In the genomic region with DNA sequence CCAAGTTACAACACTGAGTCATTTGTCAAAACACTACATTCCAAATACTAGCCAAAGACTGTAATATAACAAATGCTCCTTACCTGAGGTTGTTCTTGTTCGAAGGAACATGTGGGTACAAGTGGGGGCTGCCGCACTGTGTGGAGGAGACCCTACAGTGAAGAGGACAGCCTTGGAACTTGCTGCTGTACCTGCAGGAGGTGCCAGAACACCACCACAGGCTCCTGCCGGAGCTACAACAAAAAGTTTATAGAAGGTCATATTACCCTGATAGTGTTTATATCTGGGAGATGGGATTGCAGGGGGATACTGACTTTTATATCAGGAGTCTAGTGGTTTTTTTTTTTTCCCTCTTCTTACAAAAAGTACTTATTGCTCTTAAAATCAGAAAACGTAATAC, we compare ENCODE assay signal across 19 cellular contexts. TPM values are rescaled to one million over a fixed set of nuclear protein-coding genes. Genes with fewer than 3 reads are reported as not detected.
DNase-seq lines count a peak whose midpoint lies in the region; ATAC-seq and TF ChIP-seq lines count a peak whose summit lies in the region.
"Had no signal": no experiment of that assay in that cellular context is flagged by ENCODE, and none has a peak within 500 bp of the region (broad histone marks: within the 10 kb centered on the region; RNA-seq: fewer than 3 reads in every experiment).

No MANE protein-coding gene starts in this region.

- no peak overlapping the region for H2BK15ac ChIP-seq in H9 (ENCODE audit: low read depth, low read length)

- DNase-seq in A673 (ENCODE audit: low spot score): no peak
- DNase-seq in H9: peak; percentile 62
- DNase-seq in PC-9: no peak
- peak; percentile 73 for DNase-seq in endodermal cell
- DNase-seq in cerebellar nuclear complex (lab: John Stamatoyannopoulos, UW): no peak
- no peak for DNase-seq in NCI-H526 treated with DMSO at 0.1 percent for 48 hours (lab: John Stamatoyannopoulos, UW)
- no peak for DNase-seq in T-cell
- DNase-seq: activated CD4-positive, alpha-beta T cell treated with anti-CD3 and anti-CD28 coated beads for 48 hours; activated effector memory CD4-positive, alpha-beta T cell treated with Interleukin-2 at 50 U/mL for 16 hours; CD8-positive, alpha-beta T cell; central memory CD4-positive, alpha-beta T cell; DMS79 treated with DMSO at 0.1 percent for 48 hours; head of caudate nucleus; NCI-H1436 treated with DMSO at 0.1 percent for 48 hours; nucleus accumbens; retina had no signal

- CTCF ChIA-PET in A673 (lab: Charles Lee) (no interaction called here), PC-9 (lab: Charles Lee) (interaction anchor here (0.5 to 0.6 kb wide), 2 partner anchors 58 to 143 kb away, joined by 9 to 24 read pairs; no protein-coding TSS in a partner anchor), T-cell (lab: Charles Lee) (interaction anchor here (0.5 to 0.7 kb wide), 3 partner anchors 24 to 1307 kb away, joined by 3 to 4 read pairs (median 3); no protein-coding TSS in a partner anchor)

- H3K27me3 Mint-ChIP-seq in H9 (ENCODE audit: low read depth): no peaks in the 10 kb centered on the region
- H3K27me3 Mint-ChIP-seq in endodermal cell (ENCODE audit: insufficient read depth): no peaks in the 10 kb centered on the region
- H3K27me3 Mint-ChIP-seq in T-cell: no peaks in the 10 kb centered on the region

- no peak overlapping the region for H3K27ac Mint-ChIP-seq in H9
- H3K27ac Mint-ChIP-seq in endodermal cell: no peak overlapping the region
- H3K27ac Mint-ChIP-seq in T-cell: no peak overlapping the region
- H3K27ac Mint-ChIP-seq: CD8-positive, alpha-beta T cell had no signal

- H3K4ac ChIP-seq in H9 (ENCODE audit: low read depth, low read length): no peak overlapping the region

- no peaks in the 10 kb centered on the region for H3K23me2 ChIP-seq in H9 (ENCODE audit: insufficient read length, low read depth, low read length, poor library complexity, severe bottlenecking)

- peaks cover 0 to 18% (median 5%) of the 10 kb centered on the region in 3 experiments; a peak in 4 of 7 replicates for H3K36me3 Mint-ChIP-seq in H9 (ENCODE audit: insufficient read depth in 1 of 3, low read depth in 3 of 3)
- H3K36me3 Mint-ChIP-seq in endodermal cell (ENCODE audit: low read depth): peaks cover 55% of the 10 kb centered on the region
- H3K36me3 Mint-ChIP-seq in T-cell: peaks cover 48% of the 10 kb centered on the region

- no peaks in the 10 kb centered on the region for H3K9me2 ChIP-seq in PC-9 (ENCODE audit: insufficient read depth)

- no peak overlapping the region for H3K18ac ChIP-seq in H9 (ENCODE audit: insufficient read length, low read depth, low read length)

- no peak overlapping the region for H4K91ac ChIP-seq in H9 (ENCODE audit: insufficient read length, low read depth, low read length)

- no peaks in the 10 kb centered on the region for H3K9me3 ChIP-seq in A673 (ENCODE audit: low read depth, low read length, poor library complexity, severe bottlenecking)
- H3K9me3 ChIP-seq in H9 (ENCODE audit: control insufficient read depth, low read depth, low read length): no peaks in the 10 kb centered on the region
- no peaks in the 10 kb centered on the region for H3K9me3 ChIP-seq in PC-9 (ENCODE audit: insufficient read depth, low read depth)
- no peaks in the 10 kb centered on the region for H3K9me3 ChIP-seq in endodermal cell (ENCODE audit: control insufficient read depth, low read length)
- H3K9me3 ChIP-seq: suprapubic skin had no signal

- no peak overlapping the region for H2AK5ac ChIP-seq in H9 (ENCODE audit: insufficient read length, low read length)

- no peaks in the 10 kb centered on the region; the same call in 1 of the 2 replicates for H3F3A ChIP-seq in PC-9 (ENCODE audit: insufficient read depth, low read depth)

- TF ChIP-seq CTCF in A673 (conservative IDR thresholded peaks at IDR 0.05; ENCODE audit: low read depth, low read length) (0 out of 2 replicates have a peak, but pooled peaks have one; percentile 13), H9 (conservative IDR thresholded peaks at IDR 0.05) (peak; percentile 54; the same call in 2 of the 3 replicates), PC-9 (conservative IDR thresholded peaks at IDR 0.05) (peak; percentile 44), endodermal cell (conservative IDR thresholded peaks at IDR 0.05) (peak; percentile 66)

- H3K79me2 ChIP-seq in H9 (ENCODE audit: insufficient read depth, low read length) (no peaks in the 10 kb centered on the region), PC-9 (ENCODE audit: low read depth) (no peaks in the 10 kb centered on the region)

- H3K36me3 ChIP-seq in A673 (ENCODE audit: insufficient read depth, low read length, poor library complexity, severe bottlenecking) (peaks cover 12% of the 10 kb centered on the region), PC-9 (ENCODE audit: low read depth) (no peaks in the 10 kb centered on the region), endodermal cell (ENCODE audit: control insufficient read depth, insufficient read depth, low read length) (peaks cover 36% of the 10 kb centered on the region)

- no peak overlapping the region for H3K27ac ChIP-seq in A673 (ENCODE audit: low read depth, low read length, poor library complexity, severe bottlenecking)
- no peak overlapping the region for H3K27ac ChIP-seq in H9 (ENCODE audit: insufficient read length, low read depth, low read length)
- H3K27ac ChIP-seq in PC-9: no peak overlapping the region
- no peak overlapping the region for H3K27ac ChIP-seq in endodermal cell (ENCODE audit: low read depth, low read length)
- H3K27ac ChIP-seq: suprapubic skin had no signal

- no peak overlapping the region for H2BK5ac ChIP-seq in H9 (ENCODE audit: insufficient read length, low read length)

- no peaks in the 10 kb centered on the region for H3K4me1 Mint-ChIP-seq in H9
- H3K4me1 Mint-ChIP-seq in endodermal cell: no peaks in the 10 kb centered on the region
- peaks cover 0 to 4% (median 0%) of the 10 kb centered on the region in 3 donors for H3K4me1 Mint-ChIP-seq in T-cell

- BruUV-seq in A673 (replicated peaks; lab: Mats Ljungman, UMichigan): no TSS peak
- no TSS peak for BruUV-seq in PC-9 (replicated peaks; lab: Mats Ljungman, UMichigan)

- H2BK120ac ChIP-seq in H9 (ENCODE audit: low read depth, low read length, poor library complexity, severe bottlenecking): no peak overlapping the region

- no peaks in the 10 kb centered on the region for H3K9me3 Mint-ChIP-seq in H9
- H3K9me3 Mint-ChIP-seq in endodermal cell: no peaks in the 10 kb centered on the region
- H3K9me3 Mint-ChIP-seq in T-cell: no peaks in the 10 kb centered on the region
- H3K9me3 Mint-ChIP-seq: CD8-positive, alpha-beta T cell had no signal

- no peak overlapping the region for H3K56ac ChIP-seq in H9 (ENCODE audit: insufficient read length, low read depth, low read length)

- H3K4me1 ChIP-seq in A673 (ENCODE audit: insufficient read depth, low read length, poor library complexity, severe bottlenecking) (no peaks in the 10 kb centered on the region), H9 (ENCODE audit: insufficient read depth, low read length) (no peaks in the 10 kb centered on the region), PC-9 (replicated peaks; ENCODE audit: insufficient read depth) (no peaks in the 10 kb centered on the region), endodermal cell (ENCODE audit: control insufficient read depth, insufficient read depth, low read length) (no peaks in the 10 kb centered on the region)

- POLR2A ChIA-PET in A673 (lab: Charles Lee; ENCODE audit: low non-redundant PET) (no interaction called here), PC-9 (lab: Charles Lee; ENCODE audit: unreplicated experiment) (interaction anchor here (0.6 kb wide), 1 partner anchor 329 kb away, joined by 6 read pairs; no protein-coding TSS in a partner anchor), T-cell (lab: Charles Lee) (interaction anchor here in 1 of 2 donors (0.7 kb wide), 1 partner anchor 112 kb away, joined by 3 read pairs; no protein-coding TSS in a partner anchor)

- no CpG with 5 or more reads among the region's 4 CpGs for WGBS in H9 (ENCODE audit: extremely low coverage, insufficient read length, low lambda C conversion rate)
- 89 to 100% methylated on average over 1 to 3 of the region's 4 CpGs for WGBS in endodermal cell (ENCODE audit: insufficient coverage in 1 of 2, insufficient read length in 1 of 2), 2 experiments

- H4K20me1 ChIP-seq in H9 (ENCODE audit: control insufficient read depth, insufficient read depth, insufficient read length) (no peaks in the 10 kb centered on the region), PC-9 (ENCODE audit: insufficient read depth) (no peaks in the 10 kb centered on the region)

- no peak overlapping the region for H3K14ac ChIP-seq in H9 (ENCODE audit: insufficient read depth, low read length)

- H3T11ph ChIP-seq in H9 (ENCODE audit: low read length): no peak overlapping the region

- H3K4me3 ChIP-seq in A673 (ENCODE audit: low read depth, low read length, poor library complexity, severe bottlenecking) (no peak overlapping the region), PC-9 (no peak overlapping the region), endodermal cell (ENCODE audit: low read length) (no peak overlapping the region)
- H3K4me3 ChIP-seq: suprapubic skin had no signal

- no peak overlapping the region for H3K23ac ChIP-seq in H9 (ENCODE audit: insufficient read length, low read depth, low read length)

- H3K4me2 ChIP-seq in H9 (ENCODE audit: insufficient read depth, insufficient read length, low read length) (no peak overlapping the region), PC-9 (no peak overlapping the region)

- no peaks in the 10 kb centered on the region for H3K79me1 ChIP-seq in H9 (ENCODE audit: insufficient read depth, low read depth, low read length, poor library complexity, severe bottlenecking)

- ATAC-seq in GM18502 (IDR thresholded peaks at IDR 0.05; ENCODE audit: poor library complexity, unreplicated experiment) (no peak), T-cell (replicated peaks in 1 of 4) (no peak)
- ATAC-seq: CD8-positive, alpha-beta T cell had no signal

- no peak overlapping the region for H4K8ac ChIP-seq in H9 (replicated peaks; ENCODE audit: insufficient read length, low read depth, low read length)

- H2BK12ac ChIP-seq in H9 (ENCODE audit: insufficient read length, low read depth, low read length): no peak overlapping the region

- no peaks in the 10 kb centered on the region for H3K27me3 ChIP-seq in A673 (replicated peaks; ENCODE audit: insufficient read depth, low read depth, low read length, poor library complexity)
- H3K27me3 ChIP-seq in H9 (ENCODE audit: insufficient read depth, low read length): no peaks in the 10 kb centered on the region
- H3K27me3 ChIP-seq in PC-9 (ENCODE audit: insufficient read depth, low read depth): no peaks in the 10 kb centered on the region
- H3K27me3 ChIP-seq in endodermal cell (ENCODE audit: control insufficient read depth, insufficient read depth, low read length, poor library complexity, severe bottlenecking): no peaks in the 10 kb centered on the region
- H3K27me3 ChIP-seq: suprapubic skin had no signal

- H2BK20ac ChIP-seq in H9 (ENCODE audit: low read depth, low read length, poor library complexity, severe bottlenecking): no peak overlapping the region

- H2AFZ ChIP-seq in H9 (ENCODE audit: low read length) (no peak overlapping the region), PC-9 (no peak overlapping the region)

- H4K5ac ChIP-seq in H9 (ENCODE audit: insufficient read length, low read depth, low read length): no peak overlapping the region

- intact Hi-C loops in A673 (cut with micrococcal nuclease; ENCODE audit: unreplicated experiment) (no loop called here), PC-9 (cut with micrococcal nuclease; ENCODE audit: unreplicated experiment) (no loop called here)

- H3K4me3 Mint-ChIP-seq in H9 (no peak overlapping the region), endodermal cell (no peak overlapping the region), T-cell (no peak overlapping the region)
- H3K4me3 Mint-ChIP-seq: CD8-positive, alpha-beta T cell had no signal

- H3K9ac ChIP-seq in H9 (ENCODE audit: extremely low read depth, insufficient read length, low read length): no peak overlapping the region
- no peak overlapping the region for H3K9ac ChIP-seq in endodermal cell (ENCODE audit: extremely low read depth, low read length, poor library complexity, severe bottlenecking)

RNA-seq across cellular contexts. Expression of a gene that starts 37.8 kb away (rescaled TPM):
- total RNA-seq in A673 (2021): 0.20 TPM in 1 of 2 replicates, not detected in the other
- 0.31 and 0.39 TPM in 2 replicates for total RNA-seq in H9 (2021)
- 1,620 and 1,906 TPM in 2 replicates for total RNA-seq in PC-9 (2021)
- under 1 TPM; 0.42 to 0.44 TPM for total RNA-seq in endodermal cell
- 0.14 TPM for polyA plus RNA-seq in endodermal cell (2013, experiment 1 of 2)
- 0.79 TPM for polyA plus RNA-seq in endodermal cell (2013, experiment 2 of 2)
- not detected for total RNA-seq in T-cell
- total RNA-seq: CD8-positive, alpha-beta T cell; M059J had no signal

Comparison
In these comparisons a context has a peak if more than half of its experiments do, and no peak if none do; other contexts are left out.
1. DNase-seq: peak in H9 (single experiment) and endodermal cell (single experiment); none in A673 (single experiment), PC-9 (0 of 2), cerebellar nuclear complex (0 of 2), NCI-H526 treated with DMSO at 0.1 percent for 48 hours (single experiment) and T-cell (0 of 34).
2. CTCF ChIP-seq: peak in every context shown above with its lines; median percentile 66 in endodermal cell; 54 in H9; 44 in PC-9; 13 in A673.
3. RNA of a gene that starts 37.8 kb away (total RNA-seq): 1,620 to 1,906 TPM in PC-9; 0.42 to 0.44 TPM in endodermal cell, 0.31 to 0.39 TPM in H9, 0.20 TPM in A673 and not detected in T-cell; every median in the first group is over 1,000 times any median in the second.